Comparison of ENCODE assay signal across 1 cellular context in the genomic region with DNA sequence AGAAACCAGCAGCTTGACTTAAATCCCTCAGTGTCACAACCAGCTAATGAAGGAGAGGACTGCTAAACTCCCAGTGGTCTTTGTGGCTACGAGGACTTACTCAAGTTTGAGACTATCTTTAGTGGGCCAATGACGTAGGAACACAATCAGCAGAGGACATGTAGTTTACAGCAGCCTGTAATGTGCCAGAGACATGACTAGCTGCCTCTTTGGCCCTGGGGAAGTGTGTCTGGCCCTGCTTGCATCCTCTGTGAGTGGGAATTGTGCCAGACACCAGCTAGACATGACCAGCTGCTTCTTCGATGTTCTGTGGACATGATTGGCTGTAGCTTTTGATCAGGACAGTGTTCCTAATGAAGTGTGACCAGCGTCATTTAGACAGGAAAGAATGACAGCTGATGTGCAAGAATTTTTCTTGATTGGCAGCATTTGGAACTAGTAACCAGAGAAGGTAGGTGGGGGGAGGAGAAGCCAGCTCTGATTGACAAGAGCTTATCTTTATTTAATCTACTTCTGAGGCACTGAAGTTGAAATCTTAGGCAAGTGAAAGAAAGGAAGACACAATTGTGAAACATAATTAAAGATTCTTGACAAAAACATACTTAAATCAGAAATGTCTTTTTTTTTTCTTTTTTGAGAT.
TF ChIP-seq lines count a peak whose summit lies in the region.

No MANE protein-coding gene starts in this region.

TF ChIP-seq in HEK293, 187 proteins besides CTCF, POLR2A, EP300 and RAD21 (continued from another document and continues in another):
- TF ChIP-seq HOXC10 (CRISPR knock-in tag; IDR thresholded peaks at IDR 0.05) (no peak), ZNF132 (tag by site-specific recombination; IDR thresholded peaks at IDR 0.05; ENCODE audit: borderline replicate concordance) (no peak), KLF8 (tag by site-specific recombination; IDR thresholded peaks at IDR 0.05) (no peak), KLF1 (tag by site-specific recombination; IDR thresholded peaks at IDR 0.05) (no peak), ZNF426 (tag by site-specific recombination; IDR thresholded peaks at IDR 0.05) (no peak), ZNF133 (tag by site-specific recombination; IDR thresholded peaks at IDR 0.05) (no peak), ZNF350 (tag by site-specific recombination; IDR thresholded peaks at IDR 0.05) (no peak), SP2 (tag by site-specific recombination; IDR thresholded peaks at IDR 0.05) (0 out of 2 replicates have a peak, but pooled peaks have one; percentile 6), ZNF629 (tag by site-specific recombination; IDR thresholded peaks at IDR 0.05) (peak; percentile 87), PRDM1 (tag by site-specific recombination; IDR thresholded peaks at IDR 0.05) (no peak), ZNF112 (tag by site-specific recombination; IDR thresholded peaks at IDR 0.05) (no peak), ZNF610 (tag by site-specific recombination; IDR thresholded peaks at IDR 0.05; ENCODE audit: borderline replicate concordance) (no peak), REPIN1 (tag by site-specific recombination; IDR thresholded peaks at IDR 0.05; ENCODE audit: low read depth) (no peak), MEIS1 (CRISPR knock-in tag; IDR thresholded peaks at IDR 0.05; ENCODE audit: borderline replicate concordance) (peak; percentile 21; the same call in 1 of the 2 replicates), ZNF366 (tag by site-specific recombination; conservative IDR thresholded peaks at IDR 0.05) (no peak), ZNF211 (tag by site-specific recombination; IDR thresholded peaks at IDR 0.05; ENCODE audit: low read depth) (no peak), ZNF843 (tag by site-specific recombination; IDR thresholded peaks at IDR 0.05) (no peak), ZNF473 (tag by site-specific recombination; IDR thresholded peaks at IDR 0.05) (no peak), ZNF677 (tag by site-specific recombination; IDR thresholded peaks at IDR 0.05) (no peak), ZNF530 (tag by site-specific recombination; IDR thresholded peaks at IDR 0.05; ENCODE audit: low read depth) (no peak), KLF16 (tag by site-specific recombination; IDR thresholded peaks at IDR 0.05) (no peak), BCL11A (tag by site-specific recombination; IDR thresholded peaks at IDR 0.05; ENCODE audit: low read depth) (no peak), ZNF423 (tag by site-specific recombination; IDR thresholded peaks at IDR 0.05) (no peak), YY1 (tag by site-specific recombination; IDR thresholded peaks at IDR 0.05) (no peak), SP7 (tag by site-specific recombination; IDR thresholded peaks at IDR 0.05) (peak; percentile 35; the same call in 1 of the 2 replicates), ZNF239 (tag by site-specific recombination; IDR thresholded peaks at IDR 0.05) (no peak), SETDB1 (IDR thresholded peaks at IDR 0.05; ENCODE audit: insufficient read length, low read length) (no peak), ZNF830 (tag by site-specific recombination; IDR thresholded peaks at IDR 0.05; ENCODE audit: low read depth) (no peak), ZNF335 (tag by site-specific recombination; conservative IDR thresholded peaks at IDR 0.05) (no peak), ZBTB17 (tag by site-specific recombination; IDR thresholded peaks at IDR 0.05) (peak; percentile 94)
- TF ChIP-seq, protein P1, sequence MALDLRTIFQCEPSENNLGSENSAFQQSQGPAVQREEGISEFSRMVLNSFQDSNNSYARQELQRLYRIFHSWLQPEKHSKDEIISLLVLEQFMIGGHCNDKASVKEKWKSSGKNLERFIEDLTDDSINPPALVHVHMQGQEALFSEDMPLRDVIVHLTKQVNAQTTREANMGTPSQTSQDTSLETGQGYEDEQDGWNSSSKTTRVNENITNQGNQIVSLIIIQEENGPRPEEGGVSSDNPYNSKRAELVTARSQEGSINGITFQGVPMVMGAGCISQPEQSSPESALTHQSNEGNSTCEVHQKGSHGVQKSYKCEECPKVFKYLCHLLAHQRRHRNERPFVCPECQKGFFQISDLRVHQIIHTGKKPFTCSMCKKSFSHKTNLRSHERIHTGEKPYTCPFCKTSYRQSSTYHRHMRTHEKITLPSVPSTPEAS (tag by site-specific recombination; IDR thresholded peaks at IDR 0.05), result no peak
- TF ChIP-seq, protein P2, sequence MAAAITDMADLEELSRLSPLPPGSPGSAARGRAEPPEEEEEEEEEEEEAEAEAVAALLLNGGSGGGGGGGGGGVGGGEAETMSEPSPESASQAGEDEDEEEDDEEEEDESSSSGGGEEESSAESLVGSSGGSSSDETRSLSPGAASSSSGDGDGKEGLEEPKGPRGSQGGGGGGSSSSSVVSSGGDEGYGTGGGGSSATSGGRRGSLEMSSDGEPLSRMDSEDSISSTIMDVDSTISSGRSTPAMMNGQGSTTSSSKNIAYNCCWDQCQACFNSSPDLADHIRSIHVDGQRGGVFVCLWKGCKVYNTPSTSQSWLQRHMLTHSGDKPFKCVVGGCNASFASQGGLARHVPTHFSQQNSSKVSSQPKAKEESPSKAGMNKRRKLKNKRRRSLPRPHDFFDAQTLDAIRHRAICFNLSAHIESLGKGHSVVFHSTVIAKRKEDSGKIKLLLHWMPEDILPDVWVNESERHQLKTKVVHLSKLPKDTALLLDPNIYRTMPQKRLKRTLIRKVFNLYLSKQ (tag by site-specific recombination; IDR thresholded peaks at IDR 0.05; ENCODE audit: borderline replicate concordance), result no peak
- TF ChIP-seq, protein P3, sequence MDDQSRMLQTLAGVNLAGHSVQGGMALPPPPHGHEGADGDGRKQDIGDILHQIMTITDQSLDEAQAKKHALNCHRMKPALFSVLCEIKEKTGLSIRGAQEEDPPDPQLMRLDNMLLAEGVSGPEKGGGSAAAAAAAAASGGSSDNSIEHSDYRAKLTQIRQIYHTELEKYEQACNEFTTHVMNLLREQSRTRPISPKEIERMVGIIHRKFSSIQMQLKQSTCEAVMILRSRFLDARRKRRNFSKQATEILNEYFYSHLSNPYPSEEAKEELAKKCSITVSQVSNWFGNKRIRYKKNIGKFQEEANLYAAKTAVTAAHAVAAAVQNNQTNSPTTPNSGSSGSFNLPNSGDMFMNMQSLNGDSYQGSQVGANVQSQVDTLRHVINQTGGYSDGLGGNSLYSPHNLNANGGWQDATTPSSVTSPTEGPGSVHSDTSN (CRISPR knock-in tag; IDR thresholded peaks at IDR 0.05), result no peak
- TF ChIP-seq, protein P4, sequence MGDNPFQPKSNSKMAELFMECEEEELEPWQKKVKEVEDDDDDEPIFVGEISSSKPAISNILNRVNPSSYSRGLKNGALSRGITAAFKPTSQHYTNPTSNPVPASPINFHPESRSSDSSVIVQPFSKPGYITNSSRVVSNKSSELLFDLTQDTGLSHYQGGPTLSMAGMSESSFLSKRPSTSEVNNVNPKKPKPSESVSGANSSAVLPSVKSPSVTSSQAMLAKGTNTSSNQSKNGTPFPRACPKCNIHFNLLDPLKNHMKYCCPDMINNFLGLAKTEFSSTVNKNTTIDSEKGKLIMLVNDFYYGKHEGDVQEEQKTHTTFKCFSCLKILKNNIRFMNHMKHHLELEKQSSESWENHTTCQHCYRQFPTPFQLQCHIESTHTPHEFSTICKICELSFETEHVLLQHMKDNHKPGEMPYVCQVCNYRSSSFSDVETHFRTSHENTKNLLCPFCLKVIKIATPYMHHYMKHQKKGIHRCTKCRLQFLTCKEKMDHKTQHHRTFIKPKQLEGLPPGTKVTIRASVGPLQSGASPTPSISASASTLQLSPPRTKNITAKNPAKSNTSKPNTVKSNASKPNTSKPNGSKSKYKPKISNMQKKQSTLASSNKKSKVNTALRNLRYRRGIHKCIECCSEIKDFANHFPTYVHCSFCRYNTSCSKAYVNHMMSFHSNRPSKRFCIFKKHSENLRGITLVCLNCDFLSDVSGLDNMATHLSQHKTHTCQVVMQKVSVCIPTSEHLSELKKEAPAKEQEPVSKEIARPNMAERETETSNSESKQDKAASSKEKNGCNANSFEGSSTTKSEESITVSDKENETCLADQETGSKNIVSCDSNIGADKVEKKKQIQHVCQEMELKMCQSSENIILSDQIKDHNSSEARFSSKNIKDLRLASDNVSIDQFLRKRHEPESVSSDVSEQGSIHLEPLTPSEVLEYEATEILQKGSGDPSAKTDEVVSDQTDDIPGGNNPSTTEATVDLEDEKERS (tag by site-specific recombination; IDR thresholded peaks at IDR 0.05), result no peak
- TF ChIP-seq, protein P5, sequence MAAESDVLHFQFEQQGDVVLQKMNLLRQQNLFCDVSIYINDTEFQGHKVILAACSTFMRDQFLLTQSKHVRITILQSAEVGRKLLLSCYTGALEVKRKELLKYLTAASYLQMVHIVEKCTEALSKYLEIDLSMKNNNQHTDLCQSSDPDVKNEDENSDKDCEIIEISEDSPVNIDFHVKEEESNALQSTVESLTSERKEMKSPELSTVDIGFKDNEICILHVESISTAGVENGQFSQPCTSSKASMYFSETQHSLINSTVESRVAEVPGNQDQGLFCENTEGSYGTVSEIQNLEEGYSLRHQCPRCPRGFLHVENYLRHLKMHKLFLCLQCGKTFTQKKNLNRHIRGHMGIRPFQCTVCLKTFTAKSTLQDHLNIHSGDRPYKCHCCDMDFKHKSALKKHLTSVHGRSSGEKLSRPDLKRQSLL (tag by site-specific recombination; IDR thresholded peaks at IDR 0.05), result no peak
- TF ChIP-seq, protein P6, sequence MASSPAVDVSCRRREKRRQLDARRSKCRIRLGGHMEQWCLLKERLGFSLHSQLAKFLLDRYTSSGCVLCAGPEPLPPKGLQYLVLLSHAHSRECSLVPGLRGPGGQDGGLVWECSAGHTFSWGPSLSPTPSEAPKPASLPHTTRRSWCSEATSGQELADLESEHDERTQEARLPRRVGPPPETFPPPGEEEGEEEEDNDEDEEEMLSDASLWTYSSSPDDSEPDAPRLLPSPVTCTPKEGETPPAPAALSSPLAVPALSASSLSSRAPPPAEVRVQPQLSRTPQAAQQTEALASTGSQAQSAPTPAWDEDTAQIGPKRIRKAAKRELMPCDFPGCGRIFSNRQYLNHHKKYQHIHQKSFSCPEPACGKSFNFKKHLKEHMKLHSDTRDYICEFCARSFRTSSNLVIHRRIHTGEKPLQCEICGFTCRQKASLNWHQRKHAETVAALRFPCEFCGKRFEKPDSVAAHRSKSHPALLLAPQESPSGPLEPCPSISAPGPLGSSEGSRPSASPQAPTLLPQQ (tag by site-specific recombination; IDR thresholded peaks at IDR 0.05), result 0 out of 2 replicates have a peak, but pooled peaks have one; percentile 27
- TF ChIP-seq, protein P7, sequence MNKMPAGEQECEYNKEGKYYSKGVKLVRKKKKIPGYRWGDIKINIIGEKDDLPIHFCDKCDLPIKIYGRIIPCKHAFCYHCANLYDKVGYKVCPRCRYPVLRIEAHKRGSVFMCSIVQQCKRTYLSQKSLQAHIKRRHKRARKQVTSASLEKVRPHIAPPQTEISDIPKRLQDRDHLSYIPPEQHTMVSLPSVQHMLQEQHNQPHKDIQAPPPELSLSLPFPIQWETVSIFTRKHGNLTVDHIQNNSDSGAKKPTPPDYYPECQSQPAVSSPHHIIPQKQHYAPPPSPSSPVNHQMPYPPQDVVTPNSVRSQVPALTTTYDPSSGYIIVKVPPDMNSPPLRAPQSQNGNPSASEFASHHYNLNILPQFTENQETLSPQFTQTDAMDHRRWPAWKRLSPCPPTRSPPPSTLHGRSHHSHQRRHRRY (tag by site-specific recombination; IDR thresholded peaks at IDR 0.05), result no peak
- TF ChIP-seq, protein P8, sequence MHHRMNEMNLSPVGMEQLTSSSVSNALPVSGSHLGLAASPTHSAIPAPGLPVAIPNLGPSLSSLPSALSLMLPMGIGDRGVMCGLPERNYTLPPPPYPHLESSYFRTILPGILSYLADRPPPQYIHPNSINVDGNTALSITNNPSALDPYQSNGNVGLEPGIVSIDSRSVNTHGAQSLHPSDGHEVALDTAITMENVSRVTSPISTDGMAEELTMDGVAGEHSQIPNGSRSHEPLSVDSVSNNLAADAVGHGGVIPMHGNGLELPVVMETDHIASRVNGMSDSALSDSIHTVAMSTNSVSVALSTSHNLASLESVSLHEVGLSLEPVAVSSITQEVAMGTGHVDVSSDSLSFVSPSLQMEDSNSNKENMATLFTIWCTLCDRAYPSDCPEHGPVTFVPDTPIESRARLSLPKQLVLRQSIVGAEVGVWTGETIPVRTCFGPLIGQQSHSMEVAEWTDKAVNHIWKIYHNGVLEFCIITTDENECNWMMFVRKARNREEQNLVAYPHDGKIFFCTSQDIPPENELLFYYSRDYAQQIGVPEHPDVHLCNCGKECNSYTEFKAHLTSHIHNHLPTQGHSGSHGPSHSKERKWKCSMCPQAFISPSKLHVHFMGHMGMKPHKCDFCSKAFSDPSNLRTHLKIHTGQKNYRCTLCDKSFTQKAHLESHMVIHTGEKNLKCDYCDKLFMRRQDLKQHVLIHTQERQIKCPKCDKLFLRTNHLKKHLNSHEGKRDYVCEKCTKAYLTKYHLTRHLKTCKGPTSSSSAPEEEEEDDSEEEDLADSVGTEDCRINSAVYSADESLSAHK (tag by site-specific recombination; IDR thresholded peaks at IDR 0.05), result peak; percentile 33; the same call in 1 of the 2 replicates
- TF ChIP-seq, protein P9, sequence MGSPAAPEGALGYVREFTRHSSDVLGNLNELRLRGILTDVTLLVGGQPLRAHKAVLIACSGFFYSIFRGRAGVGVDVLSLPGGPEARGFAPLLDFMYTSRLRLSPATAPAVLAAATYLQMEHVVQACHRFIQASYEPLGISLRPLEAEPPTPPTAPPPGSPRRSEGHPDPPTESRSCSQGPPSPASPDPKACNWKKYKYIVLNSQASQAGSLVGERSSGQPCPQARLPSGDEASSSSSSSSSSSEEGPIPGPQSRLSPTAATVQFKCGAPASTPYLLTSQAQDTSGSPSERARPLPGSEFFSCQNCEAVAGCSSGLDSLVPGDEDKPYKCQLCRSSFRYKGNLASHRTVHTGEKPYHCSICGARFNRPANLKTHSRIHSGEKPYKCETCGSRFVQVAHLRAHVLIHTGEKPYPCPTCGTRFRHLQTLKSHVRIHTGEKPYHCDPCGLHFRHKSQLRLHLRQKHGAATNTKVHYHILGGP (tag by site-specific recombination; IDR thresholded peaks at IDR 0.05), result no peak
- TF ChIP-seq, protein P10, sequence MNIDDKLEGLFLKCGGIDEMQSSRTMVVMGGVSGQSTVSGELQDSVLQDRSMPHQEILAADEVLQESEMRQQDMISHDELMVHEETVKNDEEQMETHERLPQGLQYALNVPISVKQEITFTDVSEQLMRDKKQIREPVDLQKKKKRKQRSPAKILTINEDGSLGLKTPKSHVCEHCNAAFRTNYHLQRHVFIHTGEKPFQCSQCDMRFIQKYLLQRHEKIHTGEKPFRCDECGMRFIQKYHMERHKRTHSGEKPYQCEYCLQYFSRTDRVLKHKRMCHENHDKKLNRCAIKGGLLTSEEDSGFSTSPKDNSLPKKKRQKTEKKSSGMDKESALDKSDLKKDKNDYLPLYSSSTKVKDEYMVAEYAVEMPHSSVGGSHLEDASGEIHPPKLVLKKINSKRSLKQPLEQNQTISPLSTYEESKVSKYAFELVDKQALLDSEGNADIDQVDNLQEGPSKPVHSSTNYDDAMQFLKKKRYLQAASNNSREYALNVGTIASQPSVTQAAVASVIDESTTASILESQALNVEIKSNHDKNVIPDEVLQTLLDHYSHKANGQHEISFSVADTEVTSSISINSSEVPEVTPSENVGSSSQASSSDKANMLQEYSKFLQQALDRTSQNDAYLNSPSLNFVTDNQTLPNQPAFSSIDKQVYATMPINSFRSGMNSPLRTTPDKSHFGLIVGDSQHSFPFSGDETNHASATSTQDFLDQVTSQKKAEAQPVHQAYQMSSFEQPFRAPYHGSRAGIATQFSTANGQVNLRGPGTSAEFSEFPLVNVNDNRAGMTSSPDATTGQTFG (tag by site-specific recombination; IDR thresholded peaks at IDR 0.05; ENCODE audit: borderline replicate concordance), result no peak
- TF ChIP-seq, protein P11, sequence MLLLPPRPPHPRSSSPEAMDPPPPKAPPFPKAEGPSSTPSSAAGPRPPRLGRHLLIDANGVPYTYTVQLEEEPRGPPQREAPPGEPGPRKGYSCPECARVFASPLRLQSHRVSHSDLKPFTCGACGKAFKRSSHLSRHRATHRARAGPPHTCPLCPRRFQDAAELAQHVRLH (tag by site-specific recombination; IDR thresholded peaks at IDR 0.05), result no peak
